In the genomic region with DNA sequence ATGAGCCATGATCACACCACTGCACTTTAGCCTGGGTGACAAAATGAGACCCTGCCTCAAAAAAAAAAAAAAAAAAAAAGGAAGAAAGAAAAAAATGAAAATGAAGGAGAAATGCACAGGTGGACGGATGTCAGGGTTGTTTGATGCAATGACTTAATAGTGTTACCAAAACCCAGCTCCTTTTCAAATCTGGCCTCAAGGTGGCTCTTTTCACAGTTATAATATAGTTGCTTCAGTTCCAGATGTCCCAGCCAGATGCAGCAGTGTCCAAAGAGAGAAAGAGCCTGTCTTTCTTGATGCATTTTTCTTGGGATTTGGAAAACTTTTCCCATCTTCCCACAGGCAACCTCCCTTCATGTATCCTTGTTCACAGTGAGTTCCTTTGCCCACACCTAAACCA, we compare ENCODE assay signal across 25 cellular contexts. TPM values are rescaled to one million over a fixed set of nuclear protein-coding genes. Genes with fewer than 3 reads are reported as not detected.
A peak's percentile ranks its signal among the peaks of the same experiment; 100 is the strongest.
DNase-seq lines count a peak whose midpoint lies in the region; ATAC-seq, FAIRE-seq and TF ChIP-seq lines count a peak whose summit lies in the region.
"Had no signal": no experiment of that assay in that cellular context is flagged by ENCODE, and none has a peak within 500 bp of the region (broad histone marks: within the 10 kb centered on the region; RNA-seq: fewer than 3 reads in every experiment).

No MANE protein-coding gene starts in this region.

- no peak for FAIRE-seq in small intestine (lab: Jason Lieb, UNC)
- FAIRE-seq: frontal cortex, keratinocyte had no signal

- TF ChIP-seq CTCF in cardiac muscle cell (IDR thresholded peaks at IDR 0.05; ENCODE audit: low read depth, low read length): peak; percentile 28
- peak; percentile 19; the same call in 1 of the 2 replicates for TF ChIP-seq CTCF in Loucy (conservative IDR thresholded peaks at IDR 0.05; ENCODE audit: low read length)
- no peak for TF ChIP-seq CTCF in WTC11 (IDR thresholded peaks at IDR 0.05)

- peaks cover 62% of the 10 kb centered on the region for H3K36me3 Mint-ChIP-seq in WTC11
- no peaks in the 10 kb centered on the region for H3K36me3 Mint-ChIP-seq in activated T-helper 1 cell treated with anti-CD3 and anti-CD28 coated beads, Interleukin-12 subunit alpha, Interleukin-12 subunit beta, Interleukin-2, Interleukin-4 antibody, amounts not matched to agents 30 ng/mL and 10 ng/mL and 1 ng/mL, durations not matched to agents 14 hours and 24 hours and 36 hours (ENCODE audit: low read depth)

- H4K20me1 ChIP-seq in Loucy (ENCODE audit: insufficient read depth, low read length, poor library complexity, severe bottlenecking): no peaks in the 10 kb centered on the region

- no peaks in the 10 kb centered on the region for H3K4me1 ChIP-seq in cardiac muscle cell (ENCODE audit: low read depth)
- H3K4me1 ChIP-seq in Loucy (ENCODE audit: insufficient read depth, low read length, poor library complexity, severe bottlenecking): no peaks in the 10 kb centered on the region
- no peaks in the 10 kb centered on the region for H3K4me1 ChIP-seq in small intestine (ENCODE audit: control insufficient read depth in 2 of 2, insufficient read depth in 1 of 2, low read depth in 1 of 2, low read length in 1 of 2)
- H3K4me1 ChIP-seq: lower lobe of right lung, neural progenitor cell, psoas muscle, thyroid gland had no signal

- no peak overlapping the region for H3K9ac ChIP-seq in Loucy (ENCODE audit: low read depth, low read length, poor library complexity, severe bottlenecking)
- H3K9ac ChIP-seq: neural progenitor cell had no signal

- CTCF ChIA-PET in WTC11 (lab: Charles Lee): interaction anchor here (0.7 to 1.3 kb wide), 2 partner anchors 174 to 450 kb away, joined by 4 to 6 read pairs; no protein-coding TSS in a partner anchor

- H3K9me3 ChIP-seq in cardiac muscle cell (ENCODE audit: low read depth) (no peaks in the 10 kb centered on the region), Loucy (ENCODE audit: insufficient read depth, low read depth, low read length) (no peaks in the 10 kb centered on the region), small intestine (ENCODE audit: control insufficient read depth, low read depth) (no peaks in the 10 kb centered on the region)
- H3K9me3 ChIP-seq: HAP-1, lower lobe of right lung, psoas muscle, thyroid gland had no signal

- H3K4me2 ChIP-seq in Loucy (ENCODE audit: low read depth, low read length, poor library complexity, severe bottlenecking): no peak overlapping the region
- H3K4me2 ChIP-seq: neural progenitor cell had no signal

- POLR2A ChIA-PET in WTC11 (lab: Charles Lee): no interaction called here

- no peak overlapping the region for H3K4me3 ChIP-seq in cardiac muscle cell
- H3K4me3 ChIP-seq in Loucy (ENCODE audit: low read length, poor library complexity, severe bottlenecking): no peak overlapping the region
- H3K4me3 ChIP-seq in small intestine (ENCODE audit: low read depth in 1 of 2, low read length in 2 of 2): no peak overlapping the region
- H3K4me3 ChIP-seq: dorsolateral prefrontal cortex, HAP-1, lower lobe of right lung, neural progenitor cell, psoas muscle, thyroid gland had no signal

- no peaks in the 10 kb centered on the region for H3K9me2 ChIP-seq in Loucy (replicated peaks; ENCODE audit: low read depth, low read length)

- no peaks in the 10 kb centered on the region for H3F3A ChIP-seq in Loucy (ENCODE audit: low read depth)

- ATAC-seq in Right ventricle myocardium inferior (no peak), WTC11 (peak; percentile 32; the same call in 1 of the 2 replicates)
- ATAC-seq: lower lobe of right lung, psoas muscle, T-cell had no signal

- H3K27ac ChIP-seq in cardiac muscle cell: no peak overlapping the region
- no peak overlapping the region for H3K27ac ChIP-seq in small intestine (ENCODE audit: low read depth in 1 of 2, low read length in 1 of 2)
- H3K27ac ChIP-seq: lower lobe of right lung, neural progenitor cell, psoas muscle, thyroid gland, WERI-Rb-1 had no signal

- H3K36me3 ChIP-seq in cardiac muscle cell (peaks cover 10% of the 10 kb centered on the region), Loucy (ENCODE audit: insufficient read depth, low read length) (peaks cover 19% of the 10 kb centered on the region; the same call in 1 of the 2 replicates), small intestine (ENCODE audit: control insufficient read depth in 2 of 2, insufficient read depth in 2 of 2, low read length in 2 of 2) (no peaks in the 10 kb centered on the region)
- H3K36me3 ChIP-seq: HAP-1, lower lobe of right lung, neural progenitor cell, thyroid gland, WERI-Rb-1 had no signal

- H3K79me2 ChIP-seq in Loucy (ENCODE audit: insufficient read depth, low read length): no peaks in the 10 kb centered on the region

- H2AFZ ChIP-seq in Loucy (ENCODE audit: low read length): no peak overlapping the region
- H2AFZ ChIP-seq: neural progenitor cell had no signal

- H3K27me3 ChIP-seq in cardiac muscle cell: no peaks in the 10 kb centered on the region
- no peaks in the 10 kb centered on the region for H3K27me3 ChIP-seq in Loucy (ENCODE audit: insufficient read depth, low read length, poor library complexity, severe bottlenecking)
- no peaks in the 10 kb centered on the region for H3K27me3 ChIP-seq in small intestine (ENCODE audit: control insufficient read depth in 2 of 2, insufficient read depth in 2 of 2, low read length in 2 of 2)
- H3K27me3 ChIP-seq: dorsolateral prefrontal cortex, neural progenitor cell, thyroid gland had no signal

- peaks cover 9% of the 10 kb centered on the region for H3K9me3 Mint-ChIP-seq in WTC11
- no peaks in the 10 kb centered on the region for H3K9me3 Mint-ChIP-seq in activated T-helper 1 cell treated with anti-CD3 and anti-CD28 coated beads, Interleukin-12 subunit alpha, Interleukin-12 subunit beta, Interleukin-2, Interleukin-4 antibody, amounts not matched to agents 30 ng/mL and 10 ng/mL and 1 ng/mL, durations not matched to agents 14 hours and 24 hours and 36 hours
- H3K9me3 Mint-ChIP-seq: CD4-positive, alpha-beta T cell; neural progenitor cell had no signal

- DNase-seq in cardiac muscle cell (ENCODE audit: low read depth in 1 of 2, low spot score in 1 of 2) (peak in 1 of 2 donors; percentile 24), Right ventricle myocardium inferior (ENCODE audit: missing footprints) (no peak), WTC11 (ENCODE audit: low spot score) (no peak), small intestine (peak; percentile 15), AG20443 (ENCODE audit: low spot score) (no peak), NCI-H446 treated with DMSO at 0.1 percent for 48 hours (lab: John Stamatoyannopoulos, UW) (no peak)
- DNase-seq in activated T-helper 1 cell treated with anti-CD3 and anti-CD28 coated beads, Interleukin-12 subunit alpha, Interleukin-12 subunit beta, Interleukin-2, Interleukin-4 antibody, amounts not matched to agents 30 ng/mL and 10 ng/mL and 1 ng/mL, durations not matched to agents 14 hours and 24 hours and 36 hours (ENCODE audit: low spot score): no peak
- DNase-seq: activated CD4-positive, alpha-beta T cell treated with anti-CD3 and anti-CD28 coated beads, Interleukin-2, amount 50 U/mL, for 4 hours; activated gamma-delta T cell treated with Interleukin-2 at 50 U/mL for 16 hours; CD4-positive, alpha-beta T cell; DMS153; dorsolateral prefrontal cortex; lower lobe of right lung; NCI-H1694; NCI-H226; psoas muscle; stimulated activated naive CD4-positive, alpha-beta T cell treated with Interleukin-2 at 50 U/mL for 16 hours; T-cell; thyroid gland; WERI-Rb-1 had no signal

- H3K27ac Mint-ChIP-seq in WTC11: no peak overlapping the region
- H3K27ac Mint-ChIP-seq in activated T-helper 1 cell treated with anti-CD3 and anti-CD28 coated beads, Interleukin-12 subunit alpha, Interleukin-12 subunit beta, Interleukin-2, Interleukin-4 antibody, amounts not matched to agents 30 ng/mL and 10 ng/mL and 1 ng/mL, durations not matched to agents 14 hours and 24 hours and 36 hours: no peak overlapping the region
- H3K27ac Mint-ChIP-seq: CD4-positive, alpha-beta T cell; neural progenitor cell; T-cell had no signal

- intact Hi-C loops in Right ventricle myocardium inferior (cut with DNase I): no loop called here
- intact Hi-C loops in activated T-helper 1 cell treated with anti-CD3 and anti-CD28 coated beads, Interleukin-12 subunit alpha, Interleukin-12 subunit beta, Interleukin-2, Interleukin-4 antibody, amounts not matched to agents 30 ng/mL and 10 ng/mL and 1 ng/mL, durations not matched to agents 14 hours and 24 hours and 36 hours (cut with micrococcal nuclease): no loop called here

- no peaks in the 10 kb centered on the region for H3K27me3 Mint-ChIP-seq in WTC11 (ENCODE audit: low read depth)
- H3K27me3 Mint-ChIP-seq in activated T-helper 1 cell treated with anti-CD3 and anti-CD28 coated beads, Interleukin-12 subunit alpha, Interleukin-12 subunit beta, Interleukin-2, Interleukin-4 antibody, amounts not matched to agents 30 ng/mL and 10 ng/mL and 1 ng/mL, durations not matched to agents 14 hours and 24 hours and 36 hours (ENCODE audit: insufficient read depth): no peaks in the 10 kb centered on the region
- H3K27me3 Mint-ChIP-seq: CD4-positive, alpha-beta T cell; T-cell had no signal

- no peaks in the 10 kb centered on the region for H3K4me1 Mint-ChIP-seq in WTC11
- H3K4me1 Mint-ChIP-seq in activated T-helper 1 cell treated with anti-CD3 and anti-CD28 coated beads, Interleukin-12 subunit alpha, Interleukin-12 subunit beta, Interleukin-2, Interleukin-4 antibody, amounts not matched to agents 30 ng/mL and 10 ng/mL and 1 ng/mL, durations not matched to agents 14 hours and 24 hours and 36 hours (ENCODE audit: low read depth): no peaks in the 10 kb centered on the region
- H3K4me1 Mint-ChIP-seq: neural progenitor cell, T-cell had no signal

- no peak overlapping the region for H3K4me3 Mint-ChIP-seq in WTC11
- no peak overlapping the region for H3K4me3 Mint-ChIP-seq in activated T-helper 1 cell treated with anti-CD3 and anti-CD28 coated beads, Interleukin-12 subunit alpha, Interleukin-12 subunit beta, Interleukin-2, Interleukin-4 antibody, amounts not matched to agents 30 ng/mL and 10 ng/mL and 1 ng/mL, durations not matched to agents 14 hours and 24 hours and 36 hours
- H3K4me3 Mint-ChIP-seq: CD4-positive, alpha-beta T cell; neural progenitor cell; T-cell had no signal

- 71 to 88% (median 81%) methylated on average over 1 of the region's 1 CpG for WGBS in small intestine, 3 donors

RNA-seq across cellular contexts. Expression of gene KCNMB4, which starts 36.5 kb away (rescaled TPM):
- 20.5 and 22.4 TPM in 2 replicates for total RNA-seq in cardiac muscle cell
- 22.8 and 33.1 TPM in 2 replicates for polyA plus RNA-seq in cardiac muscle cell
- 1.6 TPM for total RNA-seq in Right ventricle myocardium inferior
- 21.5 to 23.3 TPM (median 21.5 TPM) in 3 replicates for total RNA-seq in WTC11 (2021)
- 1 to 10 TPM in 1 of 3 donors, under 1 TPM in 2; 0.22 to 2.8 (median 0.81) TPM for polyA plus RNA-seq in small intestine
- 0.17 and 0.80 TPM in 2 replicates for total RNA-seq in activated T-helper 1 cell treated with anti-CD3 and anti-CD28 coated beads, Interleukin-12 subunit alpha, Interleukin-12 subunit beta, Interleukin-2, Interleukin-4 antibody, amounts not matched to agents 30 ng/mL and 10 ng/mL and 1 ng/mL, durations not matched to agents 14 hours and 24 hours and 36 hours
